In the genomic region with DNA sequence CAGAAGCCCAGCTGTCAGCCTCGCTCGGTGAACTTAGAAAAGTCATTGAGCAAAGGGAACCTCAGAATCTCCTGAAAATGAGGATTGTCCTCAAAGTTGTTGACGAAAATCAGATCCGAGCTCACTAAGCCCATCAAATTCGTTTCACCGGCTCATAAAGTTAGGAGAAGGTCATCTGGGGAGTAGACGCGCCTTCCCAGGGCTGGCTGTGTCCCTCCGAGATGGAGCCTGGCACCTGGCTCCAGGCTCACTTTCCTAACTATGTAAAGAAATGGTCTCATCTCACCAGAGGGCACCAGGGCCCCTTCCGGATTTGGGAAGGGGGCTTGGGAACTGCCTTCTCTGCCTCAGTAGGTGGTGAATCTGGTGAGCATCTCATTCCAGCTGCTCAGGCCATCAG, we compare ENCODE assay signal across 1 cellular context.
TF ChIP-seq lines count a peak whose summit lies in the region.

No MANE protein-coding gene starts in this region.

TF ChIP-seq in WTC11, 78 proteins besides CTCF, POLR2A, EP300 and RAD21 (continued from another document):
- TF ChIP-seq, protein P1, sequence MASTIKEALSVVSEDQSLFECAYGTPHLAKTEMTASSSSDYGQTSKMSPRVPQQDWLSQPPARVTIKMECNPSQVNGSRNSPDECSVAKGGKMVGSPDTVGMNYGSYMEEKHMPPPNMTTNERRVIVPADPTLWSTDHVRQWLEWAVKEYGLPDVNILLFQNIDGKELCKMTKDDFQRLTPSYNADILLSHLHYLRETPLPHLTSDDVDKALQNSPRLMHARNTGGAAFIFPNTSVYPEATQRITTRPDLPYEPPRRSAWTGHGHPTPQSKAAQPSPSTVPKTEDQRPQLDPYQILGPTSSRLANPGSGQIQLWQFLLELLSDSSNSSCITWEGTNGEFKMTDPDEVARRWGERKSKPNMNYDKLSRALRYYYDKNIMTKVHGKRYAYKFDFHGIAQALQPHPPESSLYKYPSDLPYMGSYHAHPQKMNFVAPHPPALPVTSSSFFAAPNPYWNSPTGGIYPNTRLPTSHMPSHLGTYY (CRISPR knock-in tag; IDR thresholded peaks at IDR 0.05): no peak
